ENCODE assay signal across 32 cellular contexts in genomic region chr10:5468262-5469106, GRCh38. TPM values are rescaled to one million over a fixed set of nuclear protein-coding genes. Genes with fewer than 3 reads are reported as not detected.
A peak's percentile ranks its signal among the peaks of the same experiment; 100 is the strongest.
DNase-seq lines count a peak whose midpoint lies in the region; ATAC-seq, FAIRE-seq and TF ChIP-seq lines count a peak whose summit lies in the region.
"Had no signal": no experiment of that assay in that cellular context is flagged by ENCODE, and none has a peak within 500 bp of the region (broad histone marks: within the 10 kb centered on the region; RNA-seq: fewer than 3 reads in every experiment).

No MANE protein-coding gene starts in this region.

- H2BK120ac ChIP-seq in IMR-90 (ENCODE audit: low read depth, low read length) (no peak overlapping the region), H1 (replicated peaks; ENCODE audit: low read depth, low read length) (peak overlapping the region; percentile 13)

- H3K4me1 ChIP-seq in IMR-90 (ENCODE audit: control insufficient read depth, insufficient read depth, low read length): peaks cover 8% of the 10 kb centered on the region
- H3K4me1 ChIP-seq in H1 (replicated peaks in 1 of 4; ENCODE audit: control insufficient read depth in 3 of 4, insufficient read depth in 4 of 4, low read length in 3 of 4): peaks cover 8 to 18% (median 14%) of the 10 kb centered on the region in 4 experiments
- peaks cover 17 to 33% (median 24%) of the 10 kb centered on the region in 4 donors for H3K4me1 ChIP-seq in stomach
- H3K4me1 ChIP-seq: BLaER1 treated with 17β-estradiol and CSF1 and Interleukin-3, amounts not matched to agents 10 nM and 100 nM; psoas muscle; SJSA1 had no signal

- CTCF ChIA-PET in IMR-90 (lab: Yijun Ruan, JAX): no interaction called here
- CTCF ChIA-PET in H1 (lab: Charles Lee; ENCODE audit: partially characterized antibody): interaction anchor here (0.8 to 2.2 kb wide), 4 partner anchors 9 to 161 kb away, joined by 3 to 9 read pairs (median 4); no protein-coding TSS in a partner anchor

- FAIRE-seq in H1 (lab: Jason Lieb, UNC): no peak
- FAIRE-seq: GM12892, small intestine had no signal

- H2BK20ac ChIP-seq in IMR-90 (ENCODE audit: low read depth, low read length) (no peak overlapping the region), H1 (ENCODE audit: low read length) (peak overlapping the region; percentile 74)

- no peak overlapping the region for H3K4ac ChIP-seq in IMR-90 (ENCODE audit: low read depth, low read length)
- H3K4ac ChIP-seq in H1 (replicated peaks; ENCODE audit: insufficient read length, low read depth, low read length): peak overlapping the region; percentile 89

- H2BK5ac ChIP-seq in IMR-90 (ENCODE audit: low read depth, low read length, poor library complexity, severe bottlenecking) (no peak overlapping the region), H1 (ENCODE audit: low read depth, low read length) (peak overlapping the region; percentile 96; the same call in 1 of the 2 replicates)

- no peaks in the 10 kb centered on the region for H4K20me1 ChIP-seq in IMR-90 (ENCODE audit: insufficient read depth, low read length)
- no peaks in the 10 kb centered on the region for H4K20me1 ChIP-seq in H1 (replicated peaks in 1 of 2; ENCODE audit: control insufficient read depth in 1 of 2, insufficient read depth in 2 of 2, low read length in 2 of 2)
- H4K20me1 ChIP-seq: BLaER1 treated with 17β-estradiol and CSF1 and Interleukin-3, amounts not matched to agents 10 nM and 100 nM had no signal

- H3K18ac ChIP-seq in IMR-90 (ENCODE audit: low read depth, low read length) (no peak overlapping the region), H1 (ENCODE audit: extremely low read depth, low read length) (peak overlapping the region; percentile 93; the same call in 1 of the 2 replicates)

- H3K27ac ChIP-seq in IMR-90 (ENCODE audit: insufficient read depth, low read length) (no peak overlapping the region), H1 (ENCODE audit: low read depth, low read length) (no peak overlapping the region), stomach (peak overlapping the region; percentile 30 to 86 (median 84))
- H3K27ac ChIP-seq: BLaER1 treated with 17β-estradiol and CSF1 and Interleukin-3, amounts not matched to agents 10 nM and 100 nM; brain microvascular endothelial cell; neutrophil; psoas muscle; SJSA1 had no signal

- H3K36me3 Mint-ChIP-seq in mesothelial cell of epicardium: peaks cover 1% of the 10 kb centered on the region
- H3K36me3 Mint-ChIP-seq: T-cell had no signal

- DNase-seq in IMR-90: no peak
- peak in 1 of 2 experiments; percentile 39 for DNase-seq in H1 (ENCODE audit: low read depth in 1 of 2, low spot score in 2 of 2)
- DNase-seq in mesothelial cell of epicardium (ENCODE audit: low spot score in 2 of 2, unreplicated experiment in 2 of 2): no peak
- DNase-seq in stomach: no peak
- no peak for DNase-seq in ecto neural progenitor cell (ENCODE audit: low spot score)
- DNase-seq: activated CD4-positive, alpha-beta T cell treated with anti-CD3 and anti-CD28 coated beads for 1 hour; activated CD8-positive, alpha-beta T cell treated with anti-CD3 and anti-CD28 coated beads, Interleukin-2, amount 10 ng/mL, durations not matched to agents 7 days and 5 days; activated gamma-delta T cell treated with Interleukin-2 at 50 U/mL for 16 hours; activated T-cell treated with anti-CD3 and anti-CD28 coated beads for 4 hours; brain microvascular endothelial cell; effector CD8-positive, alpha-beta T cell; EL; foreskin fibroblast; NCI-H1105; NCI-H2029; NCI-H345; NCI-H748 treated with DMSO at 0.1 percent for 48 hours; psoas muscle; small intestine; stimulated activated CD4-positive, alpha-beta T cell treated with anti-CD3 and anti-CD28 coated beads, Interleukin-2, amount 100 ng/mL, for 24 hours; T-cell had no signal

- TF ChIP-seq CTCF in IMR-90 (conservative IDR thresholded peaks at IDR 0.05; ENCODE audit: low read depth, low read length): no peak
- TF ChIP-seq CTCF in H1 (IDR thresholded peaks at IDR 0.05; ENCODE audit: control extremely low read depth in 1 of 3, insufficient read depth in 1 of 3, low read depth in 1 of 3, low read length in 3 of 3): no peak
- no peak for TF ChIP-seq CTCF in mesothelial cell of epicardium (IDR thresholded peaks at IDR 0.05; ENCODE audit: unreplicated experiment)
- TF ChIP-seq CTCF in stomach (IDR thresholded peaks at IDR 0.05): no peak

- no peaks in the 10 kb centered on the region for H3K9me1 ChIP-seq in IMR-90 (ENCODE audit: insufficient read depth, low read length)

- no peak overlapping the region for H3K4me2 ChIP-seq in IMR-90 (ENCODE audit: low read depth, low read length)
- H3K4me2 ChIP-seq in H1 (ENCODE audit: insufficient read depth in 1 of 2, low read depth in 2 of 2, low read length in 2 of 2): no peak overlapping the region
- H3K4me2 ChIP-seq: BLaER1 treated with 17β-estradiol and CSF1 and Interleukin-3, amounts not matched to agents 10 nM and 100 nM had no signal

- H3K23ac ChIP-seq in IMR-90 (ENCODE audit: low read depth, low read length): no peak overlapping the region
- no peak overlapping the region for H3K23ac ChIP-seq in H1 (ENCODE audit: insufficient read length)

- no TSS peak for BruUV-seq in IMR-90 (replicated peaks; lab: Mats Ljungman, UMichigan)

- H2AK9ac ChIP-seq in IMR-90 (replicated peaks; ENCODE audit: low read depth, low read length, poor library complexity): no peak overlapping the region

- TF ChIP-seq POLR2A in IMR-90 (IDR thresholded peaks at IDR 0.05; ENCODE audit: low read depth, low read length) (no peak), H1 (IDR thresholded peaks at IDR 0.05; ENCODE audit: control extremely low read depth in 1 of 2, low read depth in 2 of 2, low read length in 2 of 2) (no peak), stomach (IDR thresholded peaks at IDR 0.05) (no peak)

- 69% methylated on average over 2 of the region's 8 CpGs; no CpG with 5 or more reads in 1 of the 2 experiments for WGBS in IMR-90 (ENCODE audit: extremely low coverage in 2 of 2, insufficient read length in 1 of 2), 2 experiments
- 89% methylated on average over 8 of the region's 8 CpGs; no CpG with 5 or more reads in 1 of the 2 experiments for WGBS in H1 (ENCODE audit: extremely low coverage in 1 of 2, insufficient coverage in 1 of 2, insufficient read length in 1 of 2, insufficient replicate concordance in 2 of 2, low coverage in 1 of 2, low lambda C conversion rate in 2 of 2, missing lambda C conversion rate in 1 of 2), 2 experiments
- WGBS in stomach, 5 donors: 83 to 95% (median 90%) methylated on average over 8 of the region's 8 CpGs

- no peaks in the 10 kb centered on the region for H3K79me2 ChIP-seq in H1 (ENCODE audit: control insufficient read depth in 1 of 2, insufficient read depth in 2 of 2, low read length in 2 of 2)

- H3K9me3 ChIP-seq in IMR-90 (ENCODE audit: control insufficient read depth, insufficient read depth, low read length) (peaks cover 6% of the 10 kb centered on the region), H1 (ENCODE audit: insufficient read depth in 2 of 2, low read depth in 1 of 2, low read length in 1 of 2) (peaks cover 20 to 22% of the 10 kb centered on the region in 2 experiments), stomach (peaks cover 0 to 7% (median 2%) of the 10 kb centered on the region in 4 donors)
- H3K9me3 ChIP-seq: neutrophil, psoas muscle had no signal

- H3K9ac ChIP-seq in IMR-90 (ENCODE audit: low read depth, low read length): no peak overlapping the region
- no peak overlapping the region for H3K9ac ChIP-seq in H1 (replicated peaks in 1 of 4; ENCODE audit: extremely low read depth in 1 of 4, low read depth in 3 of 4, low read length in 3 of 4)
- H3K9ac ChIP-seq: BLaER1 treated with 17β-estradiol and CSF1 and Interleukin-3, amounts not matched to agents 10 nM and 100 nM had no signal

- H2BK12ac ChIP-seq in H1 (ENCODE audit: low read depth, low read length): peak overlapping the region; percentile 94

- H3K4me1 Mint-ChIP-seq in mesothelial cell of epicardium: peaks cover 56% of the 10 kb centered on the region

- H2AK5ac ChIP-seq in IMR-90 (ENCODE audit: low read depth, low read length) (no peak overlapping the region), H1 (ENCODE audit: low read depth, low read length) (peak overlapping the region; percentile 79; the same call in 1 of the 2 replicates)

- H2BK15ac ChIP-seq in IMR-90 (ENCODE audit: low read depth, low read length) (no peak overlapping the region), H1 (ENCODE audit: low read length) (peak overlapping the region; percentile 90; the same call in 1 of the 2 replicates)

- H3K9me3 Mint-ChIP-seq in mesothelial cell of epicardium: no peaks in the 10 kb centered on the region

- H3K27ac Mint-ChIP-seq in mesothelial cell of epicardium: peak overlapping the region; percentile 99
- H3K27ac Mint-ChIP-seq: activated CD8-positive, alpha-beta T cell treated with anti-CD3 and anti-CD28 coated beads, Interleukin-2, amount 10 ng/mL, durations not matched to agents 7 days and 5 days; T-cell had no signal

- intact Hi-C loops in IMR-90 (cut with micrococcal nuclease) (loop anchor here (5.0 kb wide), 1 partner anchor 54 kb away; the partner anchor contains the start of gene CALML3), stomach (cut with DNase I; ENCODE audit: low total_unique reads) (no loop called here)

- TF ChIP-seq RAD21 in IMR-90 (IDR thresholded peaks at IDR 0.05; ENCODE audit: low read length): no peak
- TF ChIP-seq RAD21 in H1 (IDR thresholded peaks at IDR 0.05 in 1 of 2, conservative IDR thresholded peaks at IDR 0.05 in 1 of 2; ENCODE audit: low read depth in 2 of 2, low read length in 2 of 2): no peak

- dilution Hi-C loops in IMR-90 (cut with HindIII; ENCODE audit: low sequenced_read_pairs, unreplicated experiment): no loop called here

- H3K36me3 ChIP-seq in IMR-90 (ENCODE audit: control insufficient read depth, insufficient read depth, low read length) (no peaks in the 10 kb centered on the region), H1 (ENCODE audit: control insufficient read depth in 2 of 4, insufficient read depth in 4 of 4, low read length in 3 of 4) (no peaks in the 10 kb centered on the region; a peak in 1 of 8 replicates), stomach (no peaks in the 10 kb centered on the region)
- H3K36me3 ChIP-seq: BLaER1 treated with 17β-estradiol and CSF1 and Interleukin-3, amounts not matched to agents 10 nM and 100 nM; brain microvascular endothelial cell; neutrophil; SJSA1 had no signal

- POLR2A ChIA-PET in IMR-90 (lab: Charles Lee; ENCODE audit: unreplicated experiment) (no interaction called here), H1 (lab: Charles Lee; ENCODE audit: partially characterized antibody) (interaction anchor here (1.4 to 4.8 kb wide), 5 partner anchors 9 to 51 kb away, joined by 3 to 44 read pairs (median 3); no protein-coding TSS in a partner anchor)

- H4K91ac ChIP-seq in IMR-90 (ENCODE audit: insufficient read depth, low read depth, low read length): no peak overlapping the region
- peak overlapping the region; percentile 67 for H4K91ac ChIP-seq in H1 (replicated peaks; ENCODE audit: insufficient read length, low read length)

- no peak overlapping the region for H3K4me3 Mint-ChIP-seq in mesothelial cell of epicardium
- H3K4me3 Mint-ChIP-seq: activated CD8-positive, alpha-beta T cell treated with anti-CD3 and anti-CD28 coated beads, Interleukin-2, amount 10 ng/mL, durations not matched to agents 7 days and 5 days; T-cell had no signal

- H2AFZ ChIP-seq in IMR-90 (replicated peaks; ENCODE audit: low read length, poor library complexity) (peak overlapping the region; percentile 41), H1 (ENCODE audit: low read length) (no peak overlapping the region)

- TF ChIP-seq EP300 in H1 (IDR thresholded peaks at IDR 0.05; ENCODE audit: borderline replicate concordance in 1 of 2, low read depth in 2 of 2, low read length in 2 of 2) (no peak), stomach (IDR thresholded peaks at IDR 0.05) (no peak)

- peaks cover 7% of the 10 kb centered on the region; the same call in 1 of the 2 replicates for H3K23me2 ChIP-seq in H1 (ENCODE audit: low read depth, low read length)

- H3K56ac ChIP-seq in IMR-90 (ENCODE audit: extremely low read depth, insufficient read depth, low read length) (no peak overlapping the region), H1 (replicated peaks; ENCODE audit: insufficient read length, low read depth, low read length) (no peak overlapping the region)

- H4K5ac ChIP-seq in IMR-90 (ENCODE audit: low read depth, low read length) (no peak overlapping the region), H1 (ENCODE audit: insufficient read length, low read depth, low read length) (no peak overlapping the region)

- H3K27me3 ChIP-seq in IMR-90 (ENCODE audit: control insufficient read depth, insufficient read depth, low read length) (no peaks in the 10 kb centered on the region), H1 (replicated peaks in 1 of 4; ENCODE audit: control insufficient read depth in 3 of 4, extremely low read depth in 1 of 4, insufficient read depth in 3 of 4, low read length in 3 of 4) (peaks cover 0 to 4% (median 0%) of the 10 kb centered on the region in 4 experiments; a peak in 1 of 7 replicates), stomach (no peaks in the 10 kb centered on the region)
- H3K27me3 ChIP-seq: BLaER1 treated with 17β-estradiol and CSF1 and Interleukin-3, amounts not matched to agents 10 nM and 100 nM; brain microvascular endothelial cell; neutrophil; SJSA1 had no signal

- no peak for ATAC-seq in IMR-90 (ENCODE audit: low read depth)
- no peak for ATAC-seq in GM18870 (IDR thresholded peaks at IDR 0.05; ENCODE audit: unreplicated experiment)
- no peak for ATAC-seq in HG03045 (IDR thresholded peaks at IDR 0.05; ENCODE audit: unreplicated experiment)
- no peak for ATAC-seq in GM21390 (IDR thresholded peaks at IDR 0.05; ENCODE audit: unreplicated experiment)
- ATAC-seq: activated CD8-positive, alpha-beta T cell treated with anti-CD3 and anti-CD28 coated beads, Interleukin-2, amount 10 ng/mL, durations not matched to agents 7 days and 5 days; T-cell had no signal

- H3K14ac ChIP-seq in IMR-90 (replicated peaks; ENCODE audit: low read depth, low read length): no peak overlapping the region
- H3K14ac ChIP-seq in H1 (ENCODE audit: insufficient read length): no peak overlapping the region

- H3K4me3 ChIP-seq in IMR-90 (ENCODE audit: insufficient read depth, low read depth, low read length) (no peak overlapping the region), H1 (ENCODE audit: extremely low read depth in 1 of 4, insufficient read depth in 2 of 4, low read depth in 3 of 4, low read length in 4 of 4) (no peak overlapping the region), stomach (no peak overlapping the region)
- H3K4me3 ChIP-seq: BLaER1 treated with 17β-estradiol and CSF1 and Interleukin-3, amounts not matched to agents 10 nM and 100 nM; psoas muscle; SJSA1 had no signal

- no peaks in the 10 kb centered on the region for H3K27me3 Mint-ChIP-seq in mesothelial cell of epicardium (ENCODE audit: low read depth)

- in situ Hi-C loops in IMR-90 (cut with MboI; ENCODE audit: low sequenced_read_pairs): loop anchor here (25.0 kb wide), 1 partner anchor 394 kb away; no protein-coding TSS in a partner anchor

- H4K8ac ChIP-seq in IMR-90 (ENCODE audit: low read depth in 2 of 2, low read length in 2 of 2) (no peak overlapping the region), H1 (ENCODE audit: extremely low read depth, insufficient read depth, low read length) (no peak overlapping the region)

- H3K79me1 ChIP-seq in IMR-90 (ENCODE audit: low read depth in 1 of 2, low read length in 2 of 2): no peaks in the 10 kb centered on the region
- H3K79me1 ChIP-seq in H1 (ENCODE audit: low read depth, low read length): no peaks in the 10 kb centered on the region

RNA-seq across cellular contexts. Expression of gene CALML5, which starts 30.9 kb away (rescaled TPM):
- total RNA-seq in IMR-90 (2012; rRNA removed) (not detected in 2 replicates), mesothelial cell of epicardium (0.42 TPM in 1 of 3 replicates, not detected in the others), stomach (under 1 TPM in 1 of 5 donors, not detected in 4; 0.92 TPM)
- polyA plus RNA-seq in IMR-90 (2012; rRNA removed) (not detected in 2 replicates), H1 (2011; rRNA removed) (0.09 TPM in 1 of 2 replicates, not detected in the other), stomach (10 to 100 TPM in 1 of 3 donors, 1 to 10 TPM in 1, not detected in 1; 2.4 to 16.2 TPM)
- not detected in 2 replicates for polyA plus RNA-seq in IMR-90 (2012; cell fraction: cytosol; rRNA removed)
- polyA plus RNA-seq in IMR-90 (2012; cell fraction: nucleus; rRNA removed; ENCODE audit: low replicate concordance): not detected in 2 replicates
- total RNA-seq in H1 (2021; fragmentation: NEBNext Ultra II Directional; extraction: Animal tissue kit (Norgen Biotek cat#: 25700)): 0.38 TPM in 1 of 2 replicates, not detected in the other
- not detected for polyA plus RNA-seq in H1 (2011; cell fraction: cytosol; rRNA removed)
- not detected for polyA plus RNA-seq in H1 (2011; cell fraction: nucleus; rRNA removed)
- polyA plus RNA-seq in H1 (2012, experiment 1 of 2): not detected in 4 replicates
- not detected for polyA plus RNA-seq in H1 (2012, experiment 2 of 2)
- polyA plus RNA-seq in H1 (2013, experiment 1 of 2): not detected
- polyA plus RNA-seq in H1 (2013, experiment 2 of 2): not detected
- not detected in 2 replicates for polyA minus RNA-seq in H1 (2011; rRNA and poly(A)+ RNA removed)
- polyA minus RNA-seq in H1 (2011; cell fraction: cytosol; rRNA and poly(A)+ RNA removed): not detected
- polyA minus RNA-seq in H1 (2011; cell fraction: nucleus; rRNA and poly(A)+ RNA removed): not detected
- total RNA-seq: activated CD8-positive, alpha-beta T cell treated with anti-CD3 and anti-CD28 coated beads, Interleukin-2, amount 10 ng/mL, durations not matched to agents 7 days and 5 days; H7; mucosa of gallbladder; OCI-LY7; psoas muscle; SJSA1; T-cell had no signal
- polyA plus RNA-seq: AG04450, psoas muscle, small intestine had no signal

RNA-seq across cellular contexts. Expression of gene NET1, which starts 56.1 kb away (rescaled TPM):
- total RNA-seq in IMR-90 (2012; rRNA removed) (54.7 and 57.5 TPM in 2 replicates), mesothelial cell of epicardium (201 to 205 TPM (median 205 TPM) in 3 replicates), stomach (100 to 1,000 TPM in 1 of 5 donors, 10 to 100 TPM in 4; 60.0 to 246 (median 83.4) TPM)
- polyA plus RNA-seq in IMR-90 (2012; rRNA removed) (20.0 and 28.2 TPM in 2 replicates), H1 (2011; rRNA removed) (21.5 and 24.3 TPM in 2 replicates), stomach (100 to 1,000 TPM in 1 of 3 donors, 10 to 100 TPM in 2; 50.2 to 122 (median 89.6) TPM)
- polyA plus RNA-seq in IMR-90 (2012; cell fraction: cytosol; rRNA removed): 6.1 and 6.8 TPM in 2 replicates
- 6.5 and 18.1 TPM in 2 replicates for polyA plus RNA-seq in IMR-90 (2012; cell fraction: nucleus; rRNA removed; ENCODE audit: low replicate concordance)
- 109 and 117 TPM in 2 replicates for total RNA-seq in H1 (2021; fragmentation: NEBNext Ultra II Directional; extraction: Animal tissue kit (Norgen Biotek cat#: 25700))
- polyA plus RNA-seq in H1 (2011; cell fraction: cytosol; rRNA removed): 40.9 TPM
- polyA plus RNA-seq in H1 (2011; cell fraction: nucleus; rRNA removed): 24.5 TPM
- polyA plus RNA-seq in H1 (2012, experiment 1 of 2): 30.9 to 52.0 TPM (median 38.6 TPM) in 4 replicates
- 6.0 TPM for polyA plus RNA-seq in H1 (2012, experiment 2 of 2)
- polyA plus RNA-seq in H1 (2013, experiment 1 of 2): 58.8 TPM
- polyA plus RNA-seq in H1 (2013, experiment 2 of 2): 58.2 TPM
- polyA minus RNA-seq in H1 (2011; rRNA and poly(A)+ RNA removed): 82.4 and 91.8 TPM in 2 replicates
- polyA minus RNA-seq in H1 (2011; cell fraction: cytosol; rRNA and poly(A)+ RNA removed): 82.1 TPM
- polyA minus RNA-seq in H1 (2011; cell fraction: nucleus; rRNA and poly(A)+ RNA removed): 61.9 TPM

RNA-seq across cellular contexts. Expression of gene CALML3, which starts 56.3 kb away (rescaled TPM):
- not detected in 2 replicates for total RNA-seq in IMR-90 (2012; rRNA removed)
- not detected in 2 replicates for polyA plus RNA-seq in IMR-90 (2012; rRNA removed)
- not detected in 2 replicates for polyA plus RNA-seq in IMR-90 (2012; cell fraction: cytosol; rRNA removed)
- polyA plus RNA-seq in IMR-90 (2012; cell fraction: nucleus; rRNA removed; ENCODE audit: low replicate concordance): not detected in 2 replicates
- total RNA-seq in H1 (2021; fragmentation: NEBNext Ultra II Directional; extraction: Animal tissue kit (Norgen Biotek cat#: 25700)): not detected in 2 replicates
- polyA plus RNA-seq in H1 (2011; rRNA removed): not detected in 2 replicates
- polyA plus RNA-seq in H1 (2011; cell fraction: cytosol; rRNA removed): not detected
- polyA plus RNA-seq in H1 (2011; cell fraction: nucleus; rRNA removed): not detected
- not detected in 4 replicates for polyA plus RNA-seq in H1 (2012, experiment 1 of 2)
- not detected for polyA plus RNA-seq in H1 (2012, experiment 2 of 2)
- polyA plus RNA-seq in H1 (2013, experiment 1 of 2): not detected
- not detected for polyA plus RNA-seq in H1 (2013, experiment 2 of 2)
- not detected in 2 replicates for polyA minus RNA-seq in H1 (2011; rRNA and poly(A)+ RNA removed)
- not detected for polyA minus RNA-seq in H1 (2011; cell fraction: cytosol; rRNA and poly(A)+ RNA removed)
- not detected for polyA minus RNA-seq in H1 (2011; cell fraction: nucleus; rRNA and poly(A)+ RNA removed)
- total RNA-seq in mesothelial cell of epicardium: 0.07 TPM in 1 of 3 replicates, not detected in the others
- total RNA-seq in stomach: not detected
- polyA plus RNA-seq in stomach: 10 to 100 TPM in 1 of 3 donors, under 1 TPM in 1, not detected in 1; 0.46 to 64.6 TPM
- total RNA-seq: activated CD8-positive, alpha-beta T cell treated with anti-CD3 and anti-CD28 coated beads, Interleukin-2, amount 10 ng/mL, durations not matched to agents 7 days and 5 days; H7; mucosa of gallbladder; OCI-LY7; psoas muscle; SJSA1; T-cell had no signal
- polyA plus RNA-seq: AG04450 had no signal

Comparison
In these comparisons a context has a peak if more than half of its experiments do, and no peak if none do; other contexts are left out.
1. H3K27ac ChIP-seq: peak in stomach (5 of 5); none in IMR-90 (single experiment) and H1 (single experiment).